8 cellular contexts compared by ENCODE assay signal in the genomic region with DNA sequence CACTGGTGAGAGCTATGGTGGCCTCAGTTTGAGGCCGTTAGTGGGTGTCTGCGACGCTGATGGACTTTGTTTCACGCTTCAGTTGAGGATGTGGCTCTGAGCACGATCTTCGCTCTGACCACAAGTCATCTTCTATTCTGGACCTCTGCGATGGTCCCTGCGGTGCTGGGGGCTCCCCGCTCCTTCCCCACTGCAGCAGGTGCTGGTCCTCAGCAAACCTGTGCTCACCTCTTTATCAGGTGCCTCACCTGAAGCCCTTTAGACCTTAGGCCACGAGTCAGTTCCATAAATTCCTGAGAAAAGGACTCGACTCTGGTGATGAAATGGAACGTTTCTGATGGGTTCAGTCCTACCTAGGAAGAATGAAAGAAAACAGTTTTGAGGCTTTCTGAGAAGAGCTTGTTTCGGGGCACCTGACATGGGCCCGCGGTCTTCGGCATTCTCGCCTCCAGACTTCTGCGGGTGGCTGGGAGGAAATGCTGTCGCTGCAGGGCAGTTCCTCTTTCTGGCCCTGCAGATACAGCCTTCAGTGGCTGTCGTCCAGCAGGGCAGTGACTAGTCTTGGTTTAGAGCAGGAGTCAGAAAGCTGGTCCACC. TPM values are rescaled to one million over a fixed set of nuclear protein-coding genes. Genes with fewer than 3 reads are reported as not detected.
DNase-seq lines count a peak whose midpoint lies in the region; ATAC-seq and TF ChIP-seq lines count a peak whose summit lies in the region.

No MANE protein-coding gene starts in this region.

- H3K79me2 ChIP-seq in OCI-LY1 (ENCODE audit: insufficient read depth, low read length) = peaks cover 4% of the 10 kb centered on the region; the same call in 1 of the 2 replicates

- H3K4me1 ChIP-seq in OCI-LY1 (ENCODE audit: insufficient read depth, low read length, severe bottlenecking) = peaks cover 17% of the 10 kb centered on the region

- no peak for TF ChIP-seq POLR2A in lower leg skin (IDR thresholded peaks at IDR 0.05)

- H3K9me3 ChIP-seq in OCI-LY1 (ENCODE audit: low read length) = no peaks in the 10 kb centered on the region

- H3K9me2 ChIP-seq in OCI-LY1 (ENCODE audit: low read depth, low read length) = no peaks in the 10 kb centered on the region

- no peak overlapping the region for H2AFZ ChIP-seq in OCI-LY1 (ENCODE audit: low read length)

- no peaks in the 10 kb centered on the region for H3K36me3 ChIP-seq in OCI-LY1 (ENCODE audit: insufficient read depth, low read length)

- peak overlapping the region; percentile 31 for H3K27ac ChIP-seq in OCI-LY1 (ENCODE audit: low read depth, low read length, poor library complexity, severe bottlenecking)

- TF ChIP-seq CTCF in OCI-LY1 (IDR thresholded peaks at IDR 0.05; ENCODE audit: low read length) (no peak), lower leg skin (IDR thresholded peaks at IDR 0.05) (no peak)

- intact Hi-C loops in cardiac septum (cut with DNase I) = no loop called here
- intact Hi-C loops in lower leg skin (cut with DNase I; ENCODE audit: low total_unique reads) = no loop called here

- H3K4me2 ChIP-seq in OCI-LY1 (ENCODE audit: low read length) = peak overlapping the region; percentile 56

- H3F3A ChIP-seq in OCI-LY1 (ENCODE audit: insufficient read depth, low read length) = 0 out of 2 replicates have a peak, but pooled peaks cover 3% of the 10 kb centered on the region

- H3K4me3 ChIP-seq in OCI-LY1 (ENCODE audit: low read depth, low read length, poor library complexity, severe bottlenecking) = peak overlapping the region; percentile 40
- H3K4me3 ChIP-seq in lower leg skin (ENCODE audit: low read depth, poor library complexity, severe bottlenecking) = no peak overlapping the region

- H3K27me3 ChIP-seq in OCI-LY1 (ENCODE audit: insufficient read depth, low read length) = no peaks in the 10 kb centered on the region

- ATAC-seq in GM21381 (IDR thresholded peaks at IDR 0.05; ENCODE audit: unreplicated experiment) (peak; percentile 40), left lobe of liver (no peak)

- H4K20me1 ChIP-seq in OCI-LY1 (ENCODE audit: insufficient read depth, low read length) = peaks cover 3% of the 10 kb centered on the region; the same call in 1 of the 2 replicates

- H3K9ac ChIP-seq in OCI-LY1 (ENCODE audit: low read length) = peak overlapping the region; percentile 34; the same call in 1 of the 2 replicates

- WGBS in lower leg skin, 2 donors = 78 to 85% methylated on average over 20 of the region's 20 CpGs

- DNase-seq in GDM1 (lab: John Stamatoyannopoulos, UW) = peak; percentile 70
- DNase-seq in cardiac septum (ENCODE audit: low spot score) = peak; percentile 85
- DNase-seq in lower leg skin (ENCODE audit: low spot score in 2 of 2) = no peak
- no peak for DNase-seq in activated CD4-positive, CD25-positive, alpha-beta regulatory T cell (lab: John Stamatoyannopoulos, UW)
- no peak for DNase-seq in left lobe of liver (ENCODE audit: low spot score)
- DNase-seq in ureter (ENCODE audit: low spot score) = no peak

RNA-seq across cellular contexts. Expression of a gene that starts 4.7 kb away (rescaled TPM):
- 13.9 TPM for total RNA-seq in cardiac septum
- 10 to 100 TPM; 34.9 to 61.9 (median 51.1) TPM for total RNA-seq in lower leg skin
- total RNA-seq in left lobe of liver = 7.8 TPM
- total RNA-seq in ureter = 17.5 TPM

RNA-seq across cellular contexts. Expression of a gene that starts 33.0 kb away (rescaled TPM):
- 0.40 TPM for total RNA-seq in cardiac septum
- 1 to 10 TPM; 1.3 to 5.0 (median 2.0) TPM for total RNA-seq in lower leg skin
- 0.45 TPM for total RNA-seq in left lobe of liver
- total RNA-seq in ureter = 3.1 TPM

Comparison
In these comparisons a context has a peak if more than half of its experiments do, and no peak if none do; other contexts are left out.
1. DNase-seq: peak in GDM1 (single experiment) and cardiac septum (single experiment); none in lower leg skin (0 of 2), activated CD4-positive, CD25-positive, alpha-beta regulatory T cell (0 of 4), left lobe of liver (single experiment) and ureter (single experiment).